ENCODE assay signal across 19 cellular contexts in genomic region chr14:30710870-30711269, GRCh38.
"Had no signal": no experiment of that assay in that cellular context is flagged by ENCODE, and none has a peak within 500 bp of the region (broad histone marks: within the 10 kb centered on the region; RNA-seq: fewer than 3 reads in every experiment).

No MANE protein-coding gene starts in this region.

- H3K27me3 Mint-ChIP-seq: activated T-cell treated with anti-CD3 and anti-CD28 coated beads, Interleukin-2, amount 50 U/mL, for 24 hours; stimulated activated naive B cell treated with anti-CD40 and anti-IgM and Interleukin-4, amounts not matched to agents 10 μg/mL and 1 μg/mL and 100 μg/mL, for 72 hours had no signal

- H3K27ac ChIP-seq: foreskin keratinocyte, psoas muscle had no signal

- H3K27me3 ChIP-seq: foreskin keratinocyte had no signal

- H3K4me1 Mint-ChIP-seq: nephron; stimulated activated naive B cell treated with anti-CD40 and anti-IgM and Interleukin-4, amounts not matched to agents 10 μg/mL and 1 μg/mL and 100 μg/mL, for 72 hours had no signal

- H3K9me3 ChIP-seq: psoas muscle had no signal

- H3K4me3 Mint-ChIP-seq: activated T-cell treated with anti-CD3 and anti-CD28 coated beads, Interleukin-2, amount 50 U/mL, for 24 hours; nephron; stimulated activated naive B cell treated with anti-CD40 and anti-IgM and Interleukin-4, amounts not matched to agents 10 μg/mL and 1 μg/mL and 100 μg/mL, for 72 hours; T-helper 2 cell treated with Interferon-gamma antibody and Interleukin-4, amounts not matched to agents 5 μg/mL and 100 μg/mL, for 36 hours had no signal

- H3K4me3 ChIP-seq: psoas muscle had no signal

- DNase-seq: activated CD4-positive, alpha-beta T cell treated with anti-CD3 and anti-CD28 coated beads, Interleukin-2, amount 50 U/mL, for 4 hours; activated effector memory CD4-positive, alpha-beta T cell treated with anti-CD3 and anti-CD28 coated beads, Interleukin-2, amount 50 U/mL, for 16 hours; activated T-cell treated with anti-CD3 and anti-CD28 coated beads, Interleukin-2, amount 50 U/mL, for 24 hours; head of caudate nucleus; mesendoderm; occipital lobe; psoas muscle; stimulated activated CD4-positive, alpha-beta T cell treated with anti-CD3 and anti-CD28 coated beads, Interleukin-2, amount 100 ng/mL, for 24 hours; stimulated activated naive B cell treated with anti-CD40 and anti-IgM and Interleukin-4, amounts not matched to agents 10 μg/mL and 1 μg/mL and 100 μg/mL, for 72 hours; substantia nigra; trophoblast cell had no signal

- H3K4me1 ChIP-seq: foreskin keratinocyte, psoas muscle had no signal

- H3K9me3 Mint-ChIP-seq: activated naive CD4-positive, alpha-beta T cell treated with anti-CD3 and anti-CD28 coated beads, Interleukin-2, amount 50 U/mL, for 72 hours; activated T-cell treated with anti-CD3 and anti-CD28 coated beads, Interleukin-2, amount 50 U/mL, for 24 hours; nephron; stimulated activated naive B cell treated with anti-CD40 and anti-IgM and Interleukin-4, amounts not matched to agents 10 μg/mL and 1 μg/mL and 100 μg/mL, for 72 hours; T-helper 2 cell treated with Interferon-gamma antibody and Interleukin-4, amounts not matched to agents 5 μg/mL and 100 μg/mL, for 36 hours had no signal

- ATAC-seq: activated CD4-positive, CD25-positive, alpha-beta regulatory T cell treated with anti-CD3 and anti-CD28 coated beads, Interleukin-2, amount 50 U/mL, for 24 hours; activated naive CD4-positive, alpha-beta T cell treated with anti-CD3 and anti-CD28 coated beads, Interleukin-2, amount 50 U/mL, for 72 hours; foreskin keratinocyte; psoas muscle; sciatic nerve; stimulated activated naive B cell treated with anti-CD40 and anti-IgM and Interleukin-4, amounts not matched to agents 10 μg/mL and 1 μg/mL and 100 μg/mL, for 72 hours had no signal

- H3K27ac Mint-ChIP-seq: activated naive CD4-positive, alpha-beta T cell treated with anti-CD3 and anti-CD28 coated beads, Interleukin-2, amount 50 U/mL, for 72 hours; activated T-cell treated with anti-CD3 and anti-CD28 coated beads, Interleukin-2, amount 50 U/mL, for 24 hours; nephron; stimulated activated naive B cell treated with anti-CD40 and anti-IgM and Interleukin-4, amounts not matched to agents 10 μg/mL and 1 μg/mL and 100 μg/mL, for 72 hours; T-helper 2 cell treated with Interferon-gamma antibody and Interleukin-4, amounts not matched to agents 5 μg/mL and 100 μg/mL, for 36 hours had no signal

- FAIRE-seq: endothelial cell of umbilical vein, islet of Langerhans had no signal
